ENCODE assay signal across 12 cellular contexts in genomic region chr17:43341705-43342600, GRCh38. TPM values are rescaled to one million over a fixed set of nuclear protein-coding genes. Genes with fewer than 3 reads are reported as not detected.
DNase-seq lines count a peak whose midpoint lies in the region; ATAC-seq and TF ChIP-seq lines count a peak whose summit lies in the region.
"Had no signal": no experiment of that assay in that cellular context is flagged by ENCODE, and none has a peak within 500 bp of the region (broad histone marks: within the 10 kb centered on the region; RNA-seq: fewer than 3 reads in every experiment).

No MANE protein-coding gene starts in this region.

- H3K9me3 Mint-ChIP-seq in CD4-positive, alpha-beta T cell: no peaks in the 10 kb centered on the region

- no peak overlapping the region for H3K27ac Mint-ChIP-seq in CD4-positive, alpha-beta T cell
- H3K27ac Mint-ChIP-seq: type B pancreatic cell had no signal

- CTCF ChIA-PET in CD4-positive, alpha-beta T cell (lab: Charles Lee): no interaction called here

- H3K4me3 ChIP-seq in fibroblast of villous mesenchyme (ENCODE audit: low read depth, low read length): no peak overlapping the region
- H3K4me3 ChIP-seq: GM23338 had no signal

- peak; percentile 44 for DNase-seq in stimulated activated CD4-positive, alpha-beta T cell treated with anti-CD3 and anti-CD28 coated beads, Interleukin-15, amount 100 ng/mL, for 24 hours
- DNase-seq in stimulated activated CD4-positive, alpha-beta T cell treated with anti-CD3 and anti-CD28 coated beads, Interleukin-4, amount 100 ng/mL, for 1 hour: no peak
- DNase-seq in activated T-cell treated with anti-CD3 and anti-CD28 coated beads, Interleukin-2, amount 50 U/mL, for 48 hours: peak; percentile 51 to 60
- DNase-seq in fibroblast of villous mesenchyme (ENCODE audit: low read depth): peak; percentile 53
- peak; percentile 83 for DNase-seq in stromal cell of bone marrow (ENCODE audit: low read depth)
- no peak for DNase-seq in NCI-H1048 (lab: John Stamatoyannopoulos, UW)
- no peak for DNase-seq in NCI-H345 (lab: John Stamatoyannopoulos, UW)
- no peak for DNase-seq in CD4-positive, alpha-beta T cell
- DNase-seq: aorta, Calu3 had no signal

- peaks cover 3% of the 10 kb centered on the region for H3K9me3 ChIP-seq in CD4-positive, alpha-beta T cell (ENCODE audit: control insufficient read depth, low read length)

- peaks cover 5% of the 10 kb centered on the region for H3K27me3 Mint-ChIP-seq in CD4-positive, alpha-beta T cell

- no peak for ATAC-seq in CD4-positive, alpha-beta T cell (ENCODE audit: poor library complexity)
- ATAC-seq: GM23338 had no signal

- POLR2A ChIA-PET in CD4-positive, alpha-beta T cell (lab: Charles Lee): no interaction called here

- no peak for TF ChIP-seq CTCF in fibroblast of villous mesenchyme (IDR thresholded peaks at IDR 0.05; ENCODE audit: insufficient read depth, low read depth, low read length)
- TF ChIP-seq CTCF in CD4-positive, alpha-beta T cell (IDR thresholded peaks at IDR 0.05): no peak

- no peaks in the 10 kb centered on the region for H3K27me3 ChIP-seq in CD4-positive, alpha-beta T cell (ENCODE audit: control insufficient read depth, insufficient read depth, low read length)

- intact Hi-C loops in CD4-positive, alpha-beta T cell (cut with DNase I, micrococcal nuclease): loop anchor here in 1 of 2 experiments (10.0 kb wide), 1 partner anchor 63 kb away; no protein-coding TSS in a partner anchor

- H3K36me3 Mint-ChIP-seq in CD4-positive, alpha-beta T cell (ENCODE audit: low read depth): peaks cover 2% of the 10 kb centered on the region

- H3K4me3 Mint-ChIP-seq in CD4-positive, alpha-beta T cell: no peak overlapping the region
- H3K4me3 Mint-ChIP-seq: GM23338, type B pancreatic cell had no signal

- H3K27ac ChIP-seq in CD4-positive, alpha-beta T cell (ENCODE audit: low read depth, low read length): no peak overlapping the region

- H3K4me1 Mint-ChIP-seq in CD4-positive, alpha-beta T cell (ENCODE audit: low read depth): peaks cover 5% of the 10 kb centered on the region

RNA-seq across cellular contexts. Expression of gene ARL4D, which starts 56.8 kb away (rescaled TPM):
- total RNA-seq in fibroblast of villous mesenchyme: 15.1 and 20.0 TPM in 2 replicates
- total RNA-seq in CD4-positive, alpha-beta T cell: 1 to 10 TPM; 2.4 to 2.9 TPM

Comparison
In these comparisons a context has a peak if more than half of its experiments do, and no peak if none do; other contexts are left out.
1. DNase-seq: peak in stimulated activated CD4-positive, alpha-beta T cell treated with anti-CD3 and anti-CD28 coated beads, Interleukin-15, amount 100 ng/mL, for 24 hours (single experiment), activated T-cell treated with anti-CD3 and anti-CD28 coated beads, Interleukin-2, amount 50 U/mL, for 48 hours (2 of 2), fibroblast of villous mesenchyme (single experiment) and stromal cell of bone marrow (single experiment); none in stimulated activated CD4-positive, alpha-beta T cell treated with anti-CD3 and anti-CD28 coated beads, Interleukin-4, amount 100 ng/mL, for 1 hour (single experiment), NCI-H1048 (single experiment), NCI-H345 (single experiment) and CD4-positive, alpha-beta T cell (0 of 10).